1 cellular context compared by ENCODE assay signal in the genomic region with DNA sequence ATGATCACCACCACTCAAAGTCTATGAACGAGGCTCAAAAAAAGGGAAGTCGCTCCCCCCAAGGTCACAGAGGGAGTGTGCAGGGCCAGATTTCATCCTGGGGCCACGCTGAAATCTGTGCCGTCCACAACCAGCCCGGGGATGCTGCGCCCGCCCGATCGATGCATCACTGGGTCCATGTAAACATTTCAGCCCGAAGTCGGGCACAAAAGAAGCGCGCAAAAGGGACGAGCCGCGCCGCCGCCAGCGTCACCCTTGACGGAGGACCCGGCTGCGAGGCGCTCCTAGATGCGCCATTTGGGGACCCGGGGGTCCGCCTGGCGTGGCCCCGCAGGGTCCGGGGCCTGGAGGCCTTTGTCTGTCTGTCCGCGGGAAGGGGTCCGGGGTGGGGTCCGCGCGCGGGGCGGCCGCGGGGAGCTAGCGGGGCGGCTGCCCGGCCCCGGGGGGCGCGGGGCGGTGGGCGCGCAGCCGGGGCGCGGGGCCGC.
A peak's percentile ranks its signal among the peaks of the same experiment; 100 is the strongest.
TF ChIP-seq lines count a peak whose summit lies in the region.

No MANE protein-coding gene starts in this region.

TF ChIP-seq in HepG2, 621 proteins besides CTCF, POLR2A, EP300 and RAD21 (continued from another document and continues in another):
- TF ChIP-seq, protein P1, sequence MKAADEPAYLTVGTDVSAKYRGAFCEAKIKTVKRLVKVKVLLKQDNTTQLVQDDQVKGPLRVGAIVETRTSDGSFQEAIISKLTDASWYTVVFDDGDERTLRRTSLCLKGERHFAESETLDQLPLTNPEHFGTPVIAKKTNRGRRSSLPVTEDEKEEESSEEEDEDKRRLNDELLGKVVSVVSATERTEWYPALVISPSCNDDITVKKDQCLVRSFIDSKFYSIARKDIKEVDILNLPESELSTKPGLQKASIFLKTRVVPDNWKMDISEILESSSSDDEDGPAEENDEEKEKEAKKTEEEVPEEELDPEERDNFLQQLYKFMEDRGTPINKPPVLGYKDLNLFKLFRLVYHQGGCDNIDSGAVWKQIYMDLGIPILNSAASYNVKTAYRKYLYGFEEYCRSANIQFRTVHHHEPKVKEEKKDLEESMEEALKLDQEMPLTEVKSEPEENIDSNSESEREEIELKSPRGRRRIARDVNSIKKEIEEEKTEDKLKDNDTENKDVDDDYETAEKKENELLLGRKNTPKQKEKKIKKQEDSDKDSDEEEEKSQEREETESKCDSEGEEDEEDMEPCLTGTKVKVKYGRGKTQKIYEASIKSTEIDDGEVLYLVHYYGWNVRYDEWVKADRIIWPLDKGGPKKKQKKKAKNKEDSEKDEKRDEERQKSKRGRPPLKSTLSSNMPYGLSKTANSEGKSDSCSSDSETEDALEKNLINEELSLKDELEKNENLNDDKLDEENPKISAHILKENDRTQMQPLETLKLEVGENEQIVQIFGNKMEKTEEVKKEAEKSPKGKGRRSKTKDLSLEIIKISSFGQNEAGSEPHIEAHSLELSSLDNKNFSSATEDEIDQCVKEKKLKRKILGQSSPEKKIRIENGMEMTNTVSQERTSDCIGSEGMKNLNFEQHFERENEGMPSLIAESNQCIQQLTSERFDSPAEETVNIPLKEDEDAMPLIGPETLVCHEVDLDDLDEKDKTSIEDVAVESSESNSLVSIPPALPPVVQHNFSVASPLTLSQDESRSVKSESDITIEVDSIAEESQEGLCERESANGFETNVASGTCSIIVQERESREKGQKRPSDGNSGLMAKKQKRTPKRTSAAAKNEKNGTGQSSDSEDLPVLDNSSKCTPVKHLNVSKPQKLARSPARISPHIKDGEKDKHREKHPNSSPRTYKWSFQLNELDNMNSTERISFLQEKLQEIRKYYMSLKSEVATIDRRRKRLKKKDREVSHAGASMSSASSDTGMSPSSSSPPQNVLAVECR (CRISPR knock-in tag; IDR thresholded peaks at IDR 0.05; ENCODE audit: borderline replicate concordance) = no peak; the same call in 1 of the 2 replicates
- no peak for TF ChIP-seq ZFY (CRISPR knock-in tag; IDR thresholded peaks at IDR 0.05)
- no peak for TF ChIP-seq ZNF879 (CRISPR knock-in tag; IDR thresholded peaks at IDR 0.05)
- peak; percentile 94 for TF ChIP-seq ZBTB8A (CRISPR knock-in tag; IDR thresholded peaks at IDR 0.05; ENCODE audit: borderline replicate concordance, low read depth)
- no peak for TF ChIP-seq FOXP1 (IDR thresholded peaks at IDR 0.05)
- TF ChIP-seq FOXP1 (CRISPR knock-in tag; IDR thresholded peaks at IDR 0.05) = peak; percentile 43; the same call in 1 of the 2 replicates
- no peak for TF ChIP-seq IKZF4 (CRISPR knock-in tag; IDR thresholded peaks at IDR 0.05; ENCODE audit: borderline replicate concordance, low read depth, not compliant biosample characterization)
- 0 out of 2 replicates have a peak, but pooled peaks have one; percentile 5 for TF ChIP-seq ZNF766 (CRISPR knock-in tag; IDR thresholded peaks at IDR 0.05; ENCODE audit: borderline replicate concordance)
- peak; percentile 22; the same call in 1 of the 2 replicates for TF ChIP-seq ZNF292 (CRISPR knock-in tag; IDR thresholded peaks at IDR 0.05; ENCODE audit: borderline replicate concordance, low read depth)
- TF ChIP-seq, protein P2, sequence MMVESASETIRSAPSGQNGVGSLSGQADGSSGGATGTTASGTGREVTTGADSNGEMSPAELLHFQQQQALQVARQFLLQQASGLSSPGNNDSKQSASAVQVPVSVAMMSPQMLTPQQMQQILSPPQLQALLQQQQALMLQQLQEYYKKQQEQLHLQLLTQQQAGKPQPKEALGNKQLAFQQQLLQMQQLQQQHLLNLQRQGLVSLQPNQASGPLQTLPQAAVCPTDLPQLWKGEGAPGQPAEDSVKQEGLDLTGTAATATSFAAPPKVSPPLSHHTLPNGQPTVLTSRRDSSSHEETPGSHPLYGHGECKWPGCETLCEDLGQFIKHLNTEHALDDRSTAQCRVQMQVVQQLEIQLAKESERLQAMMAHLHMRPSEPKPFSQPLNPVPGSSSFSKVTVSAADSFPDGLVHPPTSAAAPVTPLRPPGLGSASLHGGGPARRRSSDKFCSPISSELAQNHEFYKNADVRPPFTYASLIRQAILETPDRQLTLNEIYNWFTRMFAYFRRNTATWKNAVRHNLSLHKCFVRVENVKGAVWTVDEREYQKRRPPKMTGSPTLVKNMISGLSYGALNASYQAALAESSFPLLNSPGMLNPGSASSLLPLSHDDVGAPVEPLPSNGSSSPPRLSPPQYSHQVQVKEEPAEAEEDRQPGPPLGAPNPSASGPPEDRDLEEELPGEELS (CRISPR knock-in tag; IDR thresholded peaks at IDR 0.05) = 0 out of 2 replicates have a peak, but pooled peaks have one; percentile 35
- TF ChIP-seq ARNT (IDR thresholded peaks at IDR 0.05) = no peak
- no peak for TF ChIP-seq ZEB1 (IDR thresholded peaks at IDR 0.05; ENCODE audit: insufficient replicate concordance, low read depth)
- TF ChIP-seq KLF12 (CRISPR knock-in tag; IDR thresholded peaks at IDR 0.05; ENCODE audit: borderline replicate concordance) = 0 out of 2 replicates have a peak, but pooled peaks have one; percentile 2
- no peak for TF ChIP-seq LCORL (IDR thresholded peaks at IDR 0.05)
- peak; percentile 40; the same call in 1 of the 2 replicates for TF ChIP-seq LCORL (CRISPR knock-in tag; IDR thresholded peaks at IDR 0.05)
- no peak for TF ChIP-seq ZNF841 (CRISPR knock-in tag; IDR thresholded peaks at IDR 0.05; ENCODE audit: borderline replicate concordance)
- no peak for TF ChIP-seq ZNF772 (CRISPR knock-in tag; IDR thresholded peaks at IDR 0.05)
- TF ChIP-seq ZNF768 (CRISPR knock-in tag; IDR thresholded peaks at IDR 0.05) = no peak
- no peak for TF ChIP-seq SUZ12 (IDR thresholded peaks at IDR 0.05; ENCODE audit: low read depth, low read length)
- TF ChIP-seq ZNF777 (CRISPR knock-in tag; IDR thresholded peaks at IDR 0.05) = no peak
- no peak for TF ChIP-seq SIN3B (IDR thresholded peaks at IDR 0.05; ENCODE audit: low read length)
- TF ChIP-seq FOXA1 (IDR thresholded peaks at IDR 0.05) = no peak
- peak; percentile 36; the same call in 1 of the 2 replicates for TF ChIP-seq FOXA1 (CRISPR knock-in tag; IDR thresholded peaks at IDR 0.05)
- TF ChIP-seq SOX5 (CRISPR knock-in tag; IDR thresholded peaks at IDR 0.05; ENCODE audit: borderline replicate concordance) = no peak
- TF ChIP-seq ZNF230 (CRISPR knock-in tag; IDR thresholded peaks at IDR 0.05) = no peak
- no peak for TF ChIP-seq NCOR1 (IDR thresholded peaks at IDR 0.05; ENCODE audit: borderline replicate concordance, low read length)
- TF ChIP-seq ZNF891 (CRISPR knock-in tag; IDR thresholded peaks at IDR 0.05) = no peak
- peak; percentile 10; the same call in 1 of the 2 replicates for TF ChIP-seq ZBTB42 (CRISPR knock-in tag; IDR thresholded peaks at IDR 0.05)
- no peak for TF ChIP-seq KDM3A (CRISPR knock-in tag; IDR thresholded peaks at IDR 0.05; ENCODE audit: low read depth)
- no peak for TF ChIP-seq ZMYM4 (CRISPR knock-in tag; IDR thresholded peaks at IDR 0.05)
- no peak for TF ChIP-seq EEA1 (CRISPR knock-in tag; IDR thresholded peaks at IDR 0.05; ENCODE audit: borderline replicate concordance)
- TF ChIP-seq PHF21A (CRISPR knock-in tag; IDR thresholded peaks at IDR 0.05) = peak; percentile 97
- TF ChIP-seq ZNF788 (CRISPR knock-in tag; IDR thresholded peaks at IDR 0.05; ENCODE audit: borderline replicate concordance) = 0 out of 2 replicates have a peak, but pooled peaks have one; percentile 5
- TF ChIP-seq ZNF44 (CRISPR knock-in tag; IDR thresholded peaks at IDR 0.05) = no peak
- TF ChIP-seq ARID2 (CRISPR knock-in tag; IDR thresholded peaks at IDR 0.05; ENCODE audit: borderline replicate concordance) = no peak
- 0 out of 2 replicates have a peak, but pooled peaks have one; percentile 29 for TF ChIP-seq ZNF878 (CRISPR knock-in tag; IDR thresholded peaks at IDR 0.05)
- no peak for TF ChIP-seq ZC3H13 (CRISPR knock-in tag; IDR thresholded peaks at IDR 0.05)
- no peak for TF ChIP-seq SIX1 (CRISPR knock-in tag; IDR thresholded peaks at IDR 0.05; ENCODE audit: borderline replicate concordance)
- no peak for TF ChIP-seq FLYWCH1 (CRISPR knock-in tag; IDR thresholded peaks at IDR 0.05)
- TF ChIP-seq ZNF746 (CRISPR knock-in tag; IDR thresholded peaks at IDR 0.05) = no peak
- TF ChIP-seq ZNF605 (CRISPR knock-in tag; IDR thresholded peaks at IDR 0.05) = no peak
- TF ChIP-seq, protein P3, sequence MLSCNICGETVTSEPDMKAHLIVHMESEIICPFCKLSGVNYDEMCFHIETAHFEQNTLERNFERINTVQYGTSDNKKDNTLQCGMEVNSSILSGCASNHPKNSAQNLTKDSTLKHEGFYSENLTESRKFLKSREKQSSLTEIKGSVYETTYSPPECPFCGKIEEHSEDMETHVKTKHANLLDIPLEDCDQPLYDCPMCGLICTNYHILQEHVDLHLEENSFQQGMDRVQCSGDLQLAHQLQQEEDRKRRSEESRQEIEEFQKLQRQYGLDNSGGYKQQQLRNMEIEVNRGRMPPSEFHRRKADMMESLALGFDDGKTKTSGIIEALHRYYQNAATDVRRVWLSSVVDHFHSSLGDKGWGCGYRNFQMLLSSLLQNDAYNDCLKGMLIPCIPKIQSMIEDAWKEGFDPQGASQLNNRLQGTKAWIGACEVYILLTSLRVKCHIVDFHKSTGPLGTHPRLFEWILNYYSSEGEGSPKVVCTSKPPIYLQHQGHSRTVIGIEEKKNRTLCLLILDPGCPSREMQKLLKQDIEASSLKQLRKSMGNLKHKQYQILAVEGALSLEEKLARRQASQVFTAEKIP (CRISPR knock-in tag; IDR thresholded peaks at IDR 0.05; ENCODE audit: borderline replicate concordance) = no peak
- TF ChIP-seq, protein P4, sequence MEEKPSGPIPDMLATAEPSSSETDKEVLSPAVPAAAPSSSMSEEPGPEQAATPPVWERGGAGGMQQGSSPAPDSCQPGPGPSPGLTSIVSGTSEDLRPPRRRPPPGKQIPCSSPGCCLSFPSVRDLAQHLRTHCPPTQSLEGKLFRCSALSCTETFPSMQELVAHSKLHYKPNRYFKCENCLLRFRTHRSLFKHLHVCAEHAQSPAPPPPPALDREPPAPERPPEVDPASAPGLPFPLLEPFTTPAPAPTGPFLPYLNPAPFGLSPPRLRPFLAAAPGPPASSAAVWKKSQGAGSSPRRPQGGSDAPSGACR (CRISPR knock-in tag; IDR thresholded peaks at IDR 0.05) = peak; percentile 37; the same call in 1 of the 2 replicates
- TF ChIP-seq, protein P5, sequence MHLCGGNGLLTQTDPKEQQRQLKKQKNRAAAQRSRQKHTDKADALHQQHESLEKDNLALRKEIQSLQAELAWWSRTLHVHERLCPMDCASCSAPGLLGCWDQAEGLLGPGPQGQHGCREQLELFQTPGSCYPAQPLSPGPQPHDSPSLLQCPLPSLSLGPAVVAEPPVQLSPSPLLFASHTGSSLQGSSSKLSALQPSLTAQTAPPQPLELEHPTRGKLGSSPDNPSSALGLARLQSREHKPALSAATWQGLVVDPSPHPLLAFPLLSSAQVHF (CRISPR knock-in tag; IDR thresholded peaks at IDR 0.05) = no peak
- no peak for TF ChIP-seq TRIM24 (CRISPR knock-in tag; IDR thresholded peaks at IDR 0.05)
- no peak for TF ChIP-seq SP5 (CRISPR knock-in tag; IDR thresholded peaks at IDR 0.05; ENCODE audit: borderline replicate concordance, low read depth)
- TF ChIP-seq, protein P6, sequence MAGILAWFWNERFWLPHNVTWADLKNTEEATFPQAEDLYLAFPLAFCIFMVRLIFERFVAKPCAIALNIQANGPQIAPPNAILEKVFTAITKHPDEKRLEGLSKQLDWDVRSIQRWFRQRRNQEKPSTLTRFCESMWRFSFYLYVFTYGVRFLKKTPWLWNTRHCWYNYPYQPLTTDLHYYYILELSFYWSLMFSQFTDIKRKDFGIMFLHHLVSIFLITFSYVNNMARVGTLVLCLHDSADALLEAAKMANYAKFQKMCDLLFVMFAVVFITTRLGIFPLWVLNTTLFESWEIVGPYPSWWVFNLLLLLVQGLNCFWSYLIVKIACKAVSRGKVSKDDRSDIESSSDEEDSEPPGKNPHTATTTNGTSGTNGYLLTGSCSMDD (CRISPR knock-in tag; IDR thresholded peaks at IDR 0.05) = no peak
- TF ChIP-seq KLF15 (CRISPR knock-in tag; IDR thresholded peaks at IDR 0.05; ENCODE audit: borderline replicate concordance) = no peak
- TF ChIP-seq, protein P7, sequence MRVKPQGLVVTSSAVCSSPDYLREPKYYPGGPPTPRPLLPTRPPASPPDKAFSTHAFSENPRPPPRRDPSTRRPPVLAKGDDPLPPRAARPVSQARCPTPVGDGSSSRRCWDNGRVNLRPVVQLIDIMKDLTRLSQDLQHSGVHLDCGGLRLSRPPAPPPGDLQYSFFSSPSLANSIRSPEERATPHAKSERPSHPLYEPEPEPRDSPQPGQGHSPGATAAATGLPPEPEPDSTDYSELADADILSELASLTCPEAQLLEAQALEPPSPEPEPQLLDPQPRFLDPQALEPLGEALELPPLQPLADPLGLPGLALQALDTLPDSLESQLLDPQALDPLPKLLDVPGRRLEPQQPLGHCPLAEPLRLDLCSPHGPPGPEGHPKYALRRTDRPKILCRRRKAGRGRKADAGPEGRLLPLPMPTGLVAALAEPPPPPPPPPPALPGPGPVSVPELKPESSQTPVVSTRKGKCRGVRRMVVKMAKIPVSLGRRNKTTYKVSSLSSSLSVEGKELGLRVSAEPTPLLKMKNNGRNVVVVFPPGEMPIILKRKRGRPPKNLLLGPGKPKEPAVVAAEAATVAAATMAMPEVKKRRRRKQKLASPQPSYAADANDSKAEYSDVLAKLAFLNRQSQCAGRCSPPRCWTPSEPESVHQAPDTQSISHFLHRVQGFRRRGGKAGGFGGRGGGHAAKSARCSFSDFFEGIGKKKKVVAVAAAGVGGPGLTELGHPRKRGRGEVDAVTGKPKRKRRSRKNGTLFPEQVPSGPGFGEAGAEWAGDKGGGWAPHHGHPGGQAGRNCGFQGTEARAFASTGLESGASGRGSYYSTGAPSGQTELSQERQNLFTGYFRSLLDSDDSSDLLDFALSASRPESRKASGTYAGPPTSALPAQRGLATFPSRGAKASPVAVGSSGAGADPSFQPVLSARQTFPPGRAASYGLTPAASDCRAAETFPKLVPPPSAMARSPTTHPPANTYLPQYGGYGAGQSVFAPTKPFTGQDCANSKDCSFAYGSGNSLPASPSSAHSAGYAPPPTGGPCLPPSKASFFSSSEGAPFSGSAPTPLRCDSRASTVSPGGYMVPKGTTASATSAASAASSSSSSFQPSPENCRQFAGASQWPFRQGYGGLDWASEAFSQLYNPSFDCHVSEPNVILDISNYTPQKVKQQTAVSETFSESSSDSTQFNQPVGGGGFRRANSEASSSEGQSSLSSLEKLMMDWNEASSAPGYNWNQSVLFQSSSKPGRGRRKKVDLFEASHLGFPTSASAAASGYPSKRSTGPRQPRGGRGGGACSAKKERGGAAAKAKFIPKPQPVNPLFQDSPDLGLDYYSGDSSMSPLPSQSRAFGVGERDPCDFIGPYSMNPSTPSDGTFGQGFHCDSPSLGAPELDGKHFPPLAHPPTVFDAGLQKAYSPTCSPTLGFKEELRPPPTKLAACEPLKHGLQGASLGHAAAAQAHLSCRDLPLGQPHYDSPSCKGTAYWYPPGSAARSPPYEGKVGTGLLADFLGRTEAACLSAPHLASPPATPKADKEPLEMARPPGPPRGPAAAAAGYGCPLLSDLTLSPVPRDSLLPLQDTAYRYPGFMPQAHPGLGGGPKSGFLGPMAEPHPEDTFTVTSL (CRISPR knock-in tag; IDR thresholded peaks at IDR 0.05; ENCODE audit: borderline replicate concordance) = no peak
- TF ChIP-seq KDM1A (CRISPR knock-in tag; IDR thresholded peaks at IDR 0.05) = peak; percentile 85; the same call in 1 of the 2 replicates
- TF ChIP-seq NR2C2 (CRISPR knock-in tag; IDR thresholded peaks at IDR 0.05; ENCODE audit: borderline replicate concordance) = peak; percentile 0; the same call in 1 of the 2 replicates
- TF ChIP-seq HDAC2 (CRISPR knock-in tag; IDR thresholded peaks at IDR 0.05) = peak; percentile 40; the same call in 1 of the 2 replicates
